Comparison of ENCODE assay signal across 8 cellular contexts in the genomic region with DNA sequence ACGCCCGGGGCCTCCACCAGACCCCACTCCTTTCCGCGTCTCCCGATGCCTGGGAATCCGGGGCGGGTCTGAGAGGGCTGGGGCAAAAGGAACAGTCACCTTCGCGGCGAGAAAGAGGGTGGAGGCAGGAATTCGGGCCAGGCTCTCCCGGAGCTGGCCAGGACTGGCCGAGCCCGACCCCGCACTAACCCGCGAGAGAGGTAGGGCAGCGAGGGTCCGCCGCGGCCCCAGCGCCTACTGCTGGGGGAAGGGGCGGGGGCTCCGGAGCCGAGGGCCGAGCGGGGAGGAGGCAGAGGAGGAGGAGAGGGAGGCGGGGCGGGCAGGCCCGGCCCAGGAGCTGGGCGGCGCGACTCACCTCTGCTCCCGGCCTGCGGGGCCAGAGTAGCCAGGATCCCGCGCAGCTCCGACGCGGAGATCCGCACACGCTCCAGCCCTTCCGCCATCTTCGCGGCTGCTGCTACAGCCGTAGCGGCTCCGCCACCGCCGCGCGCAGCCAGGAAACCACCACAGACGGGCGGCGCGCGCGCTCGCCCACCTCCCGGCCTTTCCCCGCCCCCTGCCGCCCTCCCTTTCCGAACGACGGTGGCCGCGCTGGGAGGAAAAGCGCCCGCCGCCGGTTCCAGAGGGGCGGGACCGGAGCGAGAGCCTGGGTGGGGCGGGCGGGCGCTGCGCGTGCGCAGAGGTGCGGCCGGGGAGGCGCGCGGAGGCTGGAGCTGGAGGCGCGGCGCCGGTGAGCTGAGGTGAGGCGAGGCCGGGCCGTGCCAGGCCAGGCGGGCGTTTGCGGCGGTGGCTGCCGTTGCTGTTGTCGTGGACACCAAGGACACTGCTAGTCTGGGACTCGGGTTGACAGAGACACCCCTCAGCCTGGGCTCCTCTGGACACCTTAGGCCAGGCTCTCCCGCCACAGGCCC. TPM values are rescaled to one million over a fixed set of nuclear protein-coding genes. Genes with fewer than 3 reads are reported as not detected.
DNase-seq lines count a peak whose midpoint lies in the region; ATAC-seq, FAIRE-seq and TF ChIP-seq lines count a peak whose summit lies in the region.

A gene (minus strand): TSS at position 508 of the 911 bp plus-strand sequence. CDS start 65 bp downstream, at position 443.
A gene with protein sequence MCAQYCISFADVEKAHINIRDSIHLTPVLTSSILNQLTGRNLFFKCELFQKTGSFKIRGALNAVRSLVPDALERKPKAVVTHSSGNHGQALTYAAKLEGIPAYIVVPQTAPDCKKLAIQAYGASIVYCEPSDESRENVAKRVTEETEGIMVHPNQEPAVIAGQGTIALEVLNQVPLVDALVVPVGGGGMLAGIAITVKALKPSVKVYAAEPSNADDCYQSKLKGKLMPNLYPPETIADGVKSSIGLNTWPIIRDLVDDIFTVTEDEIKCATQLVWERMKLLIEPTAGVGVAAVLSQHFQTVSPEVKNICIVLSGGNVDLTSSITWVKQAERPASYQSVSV (plus strand): TSS at position 673 of the 911 bp plus-strand sequence. CDS start 11,611 bp downstream, outside the sequence.

- H3K27ac ChIP-seq in kidney (ENCODE audit: low read depth in 2 of 2, low read length in 2 of 2), result peak within 1 kb of the TSS; percentile 93 to 94

- H3K4me3 ChIP-seq in AG09309 (ENCODE audit: control insufficient read depth, low read depth, low read length), result peak within 1 kb of the TSS; percentile 84
- H3K4me3 ChIP-seq in kidney (ENCODE audit: low read length in 2 of 2), result peak within 1 kb of the TSS; percentile 84 to 97

- ATAC-seq in GM18907 (IDR thresholded peaks at IDR 0.05; ENCODE audit: unreplicated experiment) (peak; percentile 75), HG03139 (IDR thresholded peaks at IDR 0.05; ENCODE audit: unreplicated experiment) (peak; percentile 71)

- H3K9me3 ChIP-seq in kidney (ENCODE audit: control insufficient read depth in 1 of 2, low read length in 2 of 2), result no peaks in the 10 kb centered on the region

- TF ChIP-seq CTCF in AG09309 (IDR thresholded peaks at IDR 0.05; ENCODE audit: control insufficient read depth, insufficient read depth, low read depth, low read length, missing control alignments), result no peak
- no peak for TF ChIP-seq CTCF in kidney (IDR thresholded peaks at IDR 0.05; ENCODE audit: borderline replicate concordance, extremely low read depth, insufficient read depth)

- FAIRE-seq in kidney (lab: Jason Lieb, UNC), result no peak

- peak; percentile 25 for DNase-seq in AG09309 (ENCODE audit: low read depth)
- DNase-seq in NCI-H446 (lab: John Stamatoyannopoulos, UW), result peak; percentile 81 to 93
- DNase-seq in activated CD4-positive, alpha-beta T cell treated with anti-CD3 and anti-CD28 coated beads for 24 hours (ENCODE audit: low read depth in 2 of 2), result peak; percentile 90 to 91
- peak; percentile 96 for DNase-seq in cerebellum (ENCODE audit: low spot score)
- peak; percentile 97 for DNase-seq in kidney
- peak; percentile 95 for DNase-seq in stimulated activated CD4-positive, alpha-beta T cell treated with anti-CD3 and anti-CD28 coated beads, Interleukin-15, amount 100 ng/mL, for 24 hours

- peaks cover 0 to 4% of the 10 kb centered on the region in 2 donors for H3K4me1 ChIP-seq in kidney (ENCODE audit: control insufficient read depth in 1 of 2, insufficient read depth in 1 of 2, low read depth in 1 of 2, low read length in 2 of 2)

- H3K9ac ChIP-seq in kidney (ENCODE audit: low read length in 2 of 2), result peak within 1 kb of the TSS; percentile 80 to 89

- peaks cover 4 to 10% of the 10 kb centered on the region in 2 donors for H3K36me3 ChIP-seq in kidney (ENCODE audit: control insufficient read depth in 1 of 2, insufficient read depth in 2 of 2, low read length in 2 of 2)

- intact Hi-C loops in kidney (cut with DNase I), result no loop called here

RNA-seq across cellular contexts. Expression of the first gene that starts in this region (rescaled TPM):
- total RNA-seq in cerebellum, result 22.3 TPM
- total RNA-seq in kidney, result 37.3 TPM
- polyA plus RNA-seq in kidney (ENCODE audit: insufficient read depth, low read depth, low replicate concordance), result 20.6 TPM

RNA-seq across cellular contexts. Expression of the second gene that starts in this region (rescaled TPM):
- total RNA-seq in cerebellum (21.5 TPM), kidney (10.0 TPM)
- 3.5 TPM for polyA plus RNA-seq in kidney (ENCODE audit: insufficient read depth, low read depth, low replicate concordance)

Comparison
In these comparisons a context has a peak if more than half of its experiments do, and no peak if none do; other contexts are left out.
1. Peak in every context shown above with its lines: DNase-seq, ATAC-seq, H3K4me3 ChIP-seq and H3K27ac ChIP-seq.
2. DNase-seq: peak in every context shown above with its lines; median percentile 97 in kidney; 96 in cerebellum; 95 in stimulated activated CD4-positive, alpha-beta T cell treated with anti-CD3 and anti-CD28 coated beads, Interleukin-15, amount 100 ng/mL, for 24 hours; 90 in activated CD4-positive, alpha-beta T cell treated with anti-CD3 and anti-CD28 coated beads for 24 hours; 87 in NCI-H446; 25 in AG09309.